In genomic region chr22:42444060-42444904, GRCh38 we compare ENCODE assay signal across 1 cellular context.
TF ChIP-seq lines count a peak whose summit lies in the region.

No MANE protein-coding gene starts in this region.

TF ChIP-seq in HEK293, 187 proteins besides CTCF, POLR2A, EP300 and RAD21 (continued from another document and continues in another):
- TF ChIP-seq, protein P1, sequence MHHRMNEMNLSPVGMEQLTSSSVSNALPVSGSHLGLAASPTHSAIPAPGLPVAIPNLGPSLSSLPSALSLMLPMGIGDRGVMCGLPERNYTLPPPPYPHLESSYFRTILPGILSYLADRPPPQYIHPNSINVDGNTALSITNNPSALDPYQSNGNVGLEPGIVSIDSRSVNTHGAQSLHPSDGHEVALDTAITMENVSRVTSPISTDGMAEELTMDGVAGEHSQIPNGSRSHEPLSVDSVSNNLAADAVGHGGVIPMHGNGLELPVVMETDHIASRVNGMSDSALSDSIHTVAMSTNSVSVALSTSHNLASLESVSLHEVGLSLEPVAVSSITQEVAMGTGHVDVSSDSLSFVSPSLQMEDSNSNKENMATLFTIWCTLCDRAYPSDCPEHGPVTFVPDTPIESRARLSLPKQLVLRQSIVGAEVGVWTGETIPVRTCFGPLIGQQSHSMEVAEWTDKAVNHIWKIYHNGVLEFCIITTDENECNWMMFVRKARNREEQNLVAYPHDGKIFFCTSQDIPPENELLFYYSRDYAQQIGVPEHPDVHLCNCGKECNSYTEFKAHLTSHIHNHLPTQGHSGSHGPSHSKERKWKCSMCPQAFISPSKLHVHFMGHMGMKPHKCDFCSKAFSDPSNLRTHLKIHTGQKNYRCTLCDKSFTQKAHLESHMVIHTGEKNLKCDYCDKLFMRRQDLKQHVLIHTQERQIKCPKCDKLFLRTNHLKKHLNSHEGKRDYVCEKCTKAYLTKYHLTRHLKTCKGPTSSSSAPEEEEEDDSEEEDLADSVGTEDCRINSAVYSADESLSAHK (tag by site-specific recombination; IDR thresholded peaks at IDR 0.05), result no peak
- TF ChIP-seq ZNF324 (tag by site-specific recombination; IDR thresholded peaks at IDR 0.05), result peak; percentile 59; the same call in 1 of the 2 replicates
- no peak for TF ChIP-seq ZNF580 (tag by site-specific recombination; IDR thresholded peaks at IDR 0.05)
- no peak for TF ChIP-seq ZNF777 (tag by site-specific recombination; IDR thresholded peaks at IDR 0.05; ENCODE audit: borderline replicate concordance)
- no peak for TF ChIP-seq ZNF175 (tag by site-specific recombination; IDR thresholded peaks at IDR 0.05)
- TF ChIP-seq ZNF24 (tag by site-specific recombination; IDR thresholded peaks at IDR 0.05), result peak; percentile 59; the same call in 1 of the 2 replicates
- TF ChIP-seq ZNF791 (tag by site-specific recombination; IDR thresholded peaks at IDR 0.05), result no peak
- TF ChIP-seq ZXDB (tag by site-specific recombination; IDR thresholded peaks at IDR 0.05), result peak; percentile 78
- TF ChIP-seq ZNF544 (tag by site-specific recombination; IDR thresholded peaks at IDR 0.05), result no peak
- 0 out of 2 replicates have a peak, but pooled peaks have one; percentile 9 for TF ChIP-seq WT1 (tag by site-specific recombination; IDR thresholded peaks at IDR 0.05)
- no peak for TF ChIP-seq ZNF146 (tag by site-specific recombination; IDR thresholded peaks at IDR 0.05)
- TF ChIP-seq KLF7 (tag by site-specific recombination; IDR thresholded peaks at IDR 0.05; ENCODE audit: borderline replicate concordance), result no peak
- TF ChIP-seq ZBTB48 (tag by site-specific recombination; IDR thresholded peaks at IDR 0.05), result peak; percentile 91
- peak; percentile 94 for TF ChIP-seq ZNF394 (tag by site-specific recombination; IDR thresholded peaks at IDR 0.05; ENCODE audit: borderline replicate concordance)
- TF ChIP-seq ZSCAN23 (tag by site-specific recombination; IDR thresholded peaks at IDR 0.05), result no peak
- no peak for TF ChIP-seq BCL6B (tag by site-specific recombination; IDR thresholded peaks at IDR 0.05)
- no peak for TF ChIP-seq ZNF26 (tag by site-specific recombination; IDR thresholded peaks at IDR 0.05)
- TF ChIP-seq ZNF558 (tag by site-specific recombination; IDR thresholded peaks at IDR 0.05), result peak; percentile 22; the same call in 1 of the 2 replicates
- TF ChIP-seq ZNF792 (tag by site-specific recombination; IDR thresholded peaks at IDR 0.05), result no peak
- TF ChIP-seq ZNF184 (tag by site-specific recombination; IDR thresholded peaks at IDR 0.05), result 0 out of 2 replicates have a peak, but pooled peaks have one; percentile 46
- no peak for TF ChIP-seq ZNF223 (tag by site-specific recombination; IDR thresholded peaks at IDR 0.05)
- TF ChIP-seq ZNF114 (tag by site-specific recombination; IDR thresholded peaks at IDR 0.05), result no peak
- TF ChIP-seq, protein P2, sequence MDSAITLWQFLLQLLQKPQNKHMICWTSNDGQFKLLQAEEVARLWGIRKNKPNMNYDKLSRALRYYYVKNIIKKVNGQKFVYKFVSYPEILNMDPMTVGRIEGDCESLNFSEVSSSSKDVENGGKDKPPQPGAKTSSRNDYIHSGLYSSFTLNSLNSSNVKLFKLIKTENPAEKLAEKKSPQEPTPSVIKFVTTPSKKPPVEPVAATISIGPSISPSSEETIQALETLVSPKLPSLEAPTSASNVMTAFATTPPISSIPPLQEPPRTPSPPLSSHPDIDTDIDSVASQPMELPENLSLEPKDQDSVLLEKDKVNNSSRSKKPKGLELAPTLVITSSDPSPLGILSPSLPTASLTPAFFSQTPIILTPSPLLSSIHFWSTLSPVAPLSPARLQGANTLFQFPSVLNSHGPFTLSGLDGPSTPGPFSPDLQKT (IDR thresholded peaks at IDR 0.05; ENCODE audit: borderline replicate concordance, low read depth, low read length), result no peak
- 0 out of 2 replicates have a peak, but pooled peaks have one; percentile 16 for TF ChIP-seq ZNF610 (tag by site-specific recombination; IDR thresholded peaks at IDR 0.05; ENCODE audit: borderline replicate concordance)
- peak; percentile 32 for TF ChIP-seq ZNF561 (tag by site-specific recombination; IDR thresholded peaks at IDR 0.05; ENCODE audit: borderline replicate concordance)
- TF ChIP-seq, protein P3, sequence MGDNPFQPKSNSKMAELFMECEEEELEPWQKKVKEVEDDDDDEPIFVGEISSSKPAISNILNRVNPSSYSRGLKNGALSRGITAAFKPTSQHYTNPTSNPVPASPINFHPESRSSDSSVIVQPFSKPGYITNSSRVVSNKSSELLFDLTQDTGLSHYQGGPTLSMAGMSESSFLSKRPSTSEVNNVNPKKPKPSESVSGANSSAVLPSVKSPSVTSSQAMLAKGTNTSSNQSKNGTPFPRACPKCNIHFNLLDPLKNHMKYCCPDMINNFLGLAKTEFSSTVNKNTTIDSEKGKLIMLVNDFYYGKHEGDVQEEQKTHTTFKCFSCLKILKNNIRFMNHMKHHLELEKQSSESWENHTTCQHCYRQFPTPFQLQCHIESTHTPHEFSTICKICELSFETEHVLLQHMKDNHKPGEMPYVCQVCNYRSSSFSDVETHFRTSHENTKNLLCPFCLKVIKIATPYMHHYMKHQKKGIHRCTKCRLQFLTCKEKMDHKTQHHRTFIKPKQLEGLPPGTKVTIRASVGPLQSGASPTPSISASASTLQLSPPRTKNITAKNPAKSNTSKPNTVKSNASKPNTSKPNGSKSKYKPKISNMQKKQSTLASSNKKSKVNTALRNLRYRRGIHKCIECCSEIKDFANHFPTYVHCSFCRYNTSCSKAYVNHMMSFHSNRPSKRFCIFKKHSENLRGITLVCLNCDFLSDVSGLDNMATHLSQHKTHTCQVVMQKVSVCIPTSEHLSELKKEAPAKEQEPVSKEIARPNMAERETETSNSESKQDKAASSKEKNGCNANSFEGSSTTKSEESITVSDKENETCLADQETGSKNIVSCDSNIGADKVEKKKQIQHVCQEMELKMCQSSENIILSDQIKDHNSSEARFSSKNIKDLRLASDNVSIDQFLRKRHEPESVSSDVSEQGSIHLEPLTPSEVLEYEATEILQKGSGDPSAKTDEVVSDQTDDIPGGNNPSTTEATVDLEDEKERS (tag by site-specific recombination; IDR thresholded peaks at IDR 0.05), result 0 out of 2 replicates have a peak, but pooled peaks have one; percentile 7
- TF ChIP-seq ZNF426 (tag by site-specific recombination; IDR thresholded peaks at IDR 0.05), result no peak
- TF ChIP-seq ZNF2 (tag by site-specific recombination; IDR thresholded peaks at IDR 0.05), result peak; percentile 72; the same call in 1 of the 2 replicates
- no peak for TF ChIP-seq ZBTB1 (tag by site-specific recombination; IDR thresholded peaks at IDR 0.05)
- no peak for TF ChIP-seq ZNF292 (tag by site-specific recombination; IDR thresholded peaks at IDR 0.05; ENCODE audit: borderline replicate concordance, low read depth)
- no peak for TF ChIP-seq ZFP41 (tag by site-specific recombination; IDR thresholded peaks at IDR 0.05; ENCODE audit: borderline replicate concordance)
- TF ChIP-seq ZSCAN16 (tag by site-specific recombination; IDR thresholded peaks at IDR 0.05), result no peak
- TF ChIP-seq ZNF404 (tag by site-specific recombination; IDR thresholded peaks at IDR 0.05), result no peak
- TF ChIP-seq ZNF133 (tag by site-specific recombination; IDR thresholded peaks at IDR 0.05), result no peak
- TF ChIP-seq OVOL3 (tag by site-specific recombination; IDR thresholded peaks at IDR 0.05), result no peak
- TF ChIP-seq ZNF670 (tag by site-specific recombination; IDR thresholded peaks at IDR 0.05; ENCODE audit: low read depth), result no peak
- TF ChIP-seq ZNF302 (tag by site-specific recombination; IDR thresholded peaks at IDR 0.05; ENCODE audit: low read depth), result no peak
- TF ChIP-seq ZNF366 (tag by site-specific recombination; conservative IDR thresholded peaks at IDR 0.05), result peak; percentile 94
- TF ChIP-seq ZFP3 (tag by site-specific recombination; IDR thresholded peaks at IDR 0.05; ENCODE audit: low read depth), result no peak
- TF ChIP-seq KLF16 (tag by site-specific recombination; IDR thresholded peaks at IDR 0.05), result peak; percentile 34; the same call in 1 of the 2 replicates
- no peak for TF ChIP-seq ZNF600 (tag by site-specific recombination; IDR thresholded peaks at IDR 0.05)
- TF ChIP-seq GLI2 (tag by site-specific recombination; IDR thresholded peaks at IDR 0.05; ENCODE audit: borderline replicate concordance, low read depth), result no peak
- TF ChIP-seq PRDM6 (tag by site-specific recombination; IDR thresholded peaks at IDR 0.05), result no peak
- no peak for TF ChIP-seq ZNF280C (tag by site-specific recombination; IDR thresholded peaks at IDR 0.05)
- no peak for TF ChIP-seq ZNF266 (tag by site-specific recombination; IDR thresholded peaks at IDR 0.05; ENCODE audit: low read depth)
- TF ChIP-seq FEZF1 (tag by site-specific recombination; IDR thresholded peaks at IDR 0.05), result no peak
- TF ChIP-seq ZNF416 (tag by site-specific recombination; IDR thresholded peaks at IDR 0.05), result no peak
- TF ChIP-seq ZNF433 (tag by site-specific recombination; IDR thresholded peaks at IDR 0.05; ENCODE audit: low read depth), result no peak
- TF ChIP-seq ZNF350 (tag by site-specific recombination; IDR thresholded peaks at IDR 0.05), result no peak
